In the genomic region with DNA sequence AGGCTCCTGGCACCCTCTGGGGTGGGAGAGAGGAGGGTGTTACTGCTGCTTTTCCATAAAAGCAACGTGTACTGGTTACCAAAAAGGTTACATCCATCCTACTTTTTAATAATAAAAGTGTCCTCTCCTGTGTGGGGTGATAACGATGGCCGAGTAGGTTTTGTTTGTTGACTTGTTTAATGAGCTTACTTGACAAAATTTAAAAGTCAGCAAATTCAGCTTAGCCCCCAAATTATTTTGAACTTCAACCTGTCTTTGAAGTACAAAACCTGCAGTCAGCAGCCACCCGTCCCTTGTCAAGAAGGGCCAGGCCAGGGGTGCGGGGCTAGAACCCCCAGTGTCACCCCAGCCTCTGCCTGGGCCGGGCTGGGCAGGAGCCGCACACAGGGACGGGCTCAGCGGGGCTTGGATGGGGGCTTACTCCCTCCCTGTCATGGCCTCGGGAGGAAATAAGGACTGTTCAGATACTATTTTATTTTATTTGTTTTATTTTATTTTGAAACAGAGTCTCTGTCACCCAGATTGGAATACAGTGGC, we compare ENCODE assay signal across 15 cellular contexts.
"Had no signal": no experiment of that assay in that cellular context is flagged by ENCODE, and none has a peak within 500 bp of the region (broad histone marks: within the 10 kb centered on the region; RNA-seq: fewer than 3 reads in every experiment).

No MANE protein-coding gene starts in this region.

- H3K4me3 ChIP-seq: body of pancreas, gastroesophageal sphincter, prostate gland, suprapubic skin had no signal

- H3K4me1 ChIP-seq: body of pancreas, prostate gland had no signal

- H3K36me3 ChIP-seq: prostate gland had no signal

- H3K9me3 ChIP-seq: body of pancreas, gastroesophageal sphincter, prostate gland, suprapubic skin had no signal

- DNase-seq: activated CD8-positive, alpha-beta memory T cell treated with anti-CD3 and anti-CD28 coated beads, Interleukin-2, amount 50 U/mL, for 4 hours; activated CD8-positive, alpha-beta T cell treated with anti-CD3 and anti-CD28 coated beads for 36 hours; activated naive CD4-positive, alpha-beta T cell treated with anti-CD3 and anti-CD28 coated beads, Interleukin-2, amount 50 U/mL, for 16 hours; activated T-cell treated with anti-CD3 and anti-CD28 coated beads, Interleukin-2, amount 50 U/mL, for 72 hours; amniotic stem cell; body of pancreas; kidney glomerular epithelial cell; mammary epithelial cell; natural killer cell; nucleus accumbens; stimulated activated CD4-positive, alpha-beta T cell treated with anti-CD3 and anti-CD28 coated beads, Interleukin-2, amount 100 ng/mL, for 48 hours; stimulated activated naive CD8-positive, alpha-beta T cell treated with anti-CD3 and anti-CD28 coated beads, Interleukin-15, Interleukin-2, amounts not matched to agents 100 U/mL and 50 U/mL, for 24 hours had no signal

- ATAC-seq: activated CD8-positive, alpha-beta T cell treated with anti-CD3 and anti-CD28 coated beads for 36 hours; activated T-cell treated with anti-CD3 and anti-CD28 coated beads, Interleukin-2, amount 50 U/mL, for 72 hours; body of pancreas; gastroesophageal sphincter; natural killer cell; stimulated activated naive CD8-positive, alpha-beta T cell treated with anti-CD3 and anti-CD28 coated beads, Interleukin-15, Interleukin-2, amounts not matched to agents 100 U/mL and 50 U/mL, for 24 hours had no signal

- H3K27me3 ChIP-seq: body of pancreas, gastroesophageal sphincter, suprapubic skin had no signal

- H3K27ac ChIP-seq: body of pancreas, gastroesophageal sphincter, prostate gland, suprapubic skin had no signal
